Comparison of ENCODE assay signal across 27 cellular contexts in the genomic region with DNA sequence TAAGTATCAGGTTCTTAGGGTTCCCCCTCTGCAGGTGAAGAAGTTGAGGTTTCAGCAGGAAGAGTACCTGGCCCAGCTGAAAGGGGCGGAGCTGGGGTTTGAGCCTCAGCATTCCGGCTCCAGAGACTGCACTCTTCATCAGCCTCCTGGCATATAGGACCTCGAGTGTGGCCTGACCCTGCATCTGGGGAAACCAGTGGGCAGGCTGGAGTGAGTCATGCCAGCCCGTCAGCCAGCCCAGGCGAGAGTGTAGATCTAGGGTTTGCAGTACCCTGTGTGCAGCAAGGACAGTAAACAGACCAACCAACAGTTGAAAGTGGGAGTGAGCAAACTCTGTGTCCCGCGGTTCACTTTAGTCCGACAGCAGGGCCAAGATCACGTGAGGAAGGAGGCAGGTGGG. TPM values are rescaled to one million over a fixed set of nuclear protein-coding genes. Genes with fewer than 3 reads are reported as not detected.
DNase-seq lines count a peak whose midpoint lies in the region; ATAC-seq, FAIRE-seq and TF ChIP-seq lines count a peak whose summit lies in the region.
"Had no signal": no experiment of that assay in that cellular context is flagged by ENCODE, and none has a peak within 500 bp of the region (broad histone marks: within the 10 kb centered on the region; RNA-seq: fewer than 3 reads in every experiment).

No MANE protein-coding gene starts in this region.

- no peak for TF ChIP-seq POLR2A in breast epithelium (IDR thresholded peaks at IDR 0.05)
- TF ChIP-seq POLR2A in vagina (IDR thresholded peaks at IDR 0.05) = no peak

- peaks cover 70% of the 10 kb centered on the region for H3K36me3 Mint-ChIP-seq in MCF 10A (ENCODE audit: insufficient read depth, unreplicated experiment)
- H3K36me3 Mint-ChIP-seq in activated naive CD4-positive, alpha-beta T cell treated with anti-CD3 and anti-CD28 coated beads, Interleukin-2, amount 50 U/mL, for 72 hours = peaks cover 11 to 17% of the 10 kb centered on the region in 2 donors
- H3K36me3 Mint-ChIP-seq: CD4-positive, CD25-positive, alpha-beta regulatory T cell had no signal

- POLR2A ChIA-PET in MCF 10A (lab: Yijun Ruan, JAX) = interaction anchor here (1.0 to 5.3 kb wide), 10 partner anchors 11 to 72 kb away, joined by 3 to 89 read pairs (median 12); partner anchors contain the start of genes CAP1 and MFSD2A

- H3K27me3 ChIP-seq in breast epithelium = no peaks in the 10 kb centered on the region
- H3K27me3 ChIP-seq in bronchial epithelial cell (ENCODE audit: control insufficient read depth, insufficient read depth, low read length) = no peaks in the 10 kb centered on the region
- no peaks in the 10 kb centered on the region for H3K27me3 ChIP-seq in lower lobe of right lung (ENCODE audit: low read depth)
- no peaks in the 10 kb centered on the region for H3K27me3 ChIP-seq in vagina
- H3K27me3 ChIP-seq: heart left ventricle, stomach, tibial nerve had no signal

- no peak overlapping the region for H3K27ac ChIP-seq in breast epithelium
- no peak overlapping the region for H3K27ac ChIP-seq in lower lobe of right lung
- H3K27ac ChIP-seq in vagina = peak overlapping the region; percentile 7
- H3K27ac ChIP-seq: heart left ventricle, stomach, tibial nerve, WERI-Rb-1 had no signal

- peaks cover 51% of the 10 kb centered on the region for H3K4me1 Mint-ChIP-seq in MCF 10A (ENCODE audit: insufficient read depth, unreplicated experiment)
- H3K4me1 Mint-ChIP-seq: nephron had no signal

- H3K4me3 Mint-ChIP-seq in MCF 10A (ENCODE audit: unreplicated experiment) = no peak overlapping the region
- H3K4me3 Mint-ChIP-seq: activated CD4-positive, alpha-beta T cell treated with anti-CD3 and anti-CD28 coated beads, Interleukin-2, amount 10 ng/mL, durations not matched to agents 7 days and 5 days; CD4-positive, CD25-positive, alpha-beta regulatory T cell; dendritic cell treated with granulocyte-macrophage colony-stimulating factor and Interleukin-4, amounts not matched to agents 40 ng/mL and 50 ng/mL, for 4 days; nephron; T-helper 2 cell treated with Interferon-gamma antibody and Interleukin-4, amounts not matched to agents 5 μg/mL and 100 μg/mL, for 36 hours had no signal

- ATAC-seq in lower lobe of right lung (peak; percentile 40 to 48), left cardiac atrium (no peak)
- no peak for ATAC-seq in activated naive CD4-positive, alpha-beta T cell treated with anti-CD3 and anti-CD28 coated beads, Interleukin-2, amount 50 U/mL, for 72 hours
- ATAC-seq: heart left ventricle, sciatic nerve had no signal

- H3K27me3 Mint-ChIP-seq in MCF 10A (ENCODE audit: insufficient read depth, unreplicated experiment) = no peaks in the 10 kb centered on the region
- H3K27me3 Mint-ChIP-seq: activated CD4-positive, alpha-beta T cell treated with anti-CD3 and anti-CD28 coated beads, Interleukin-2, amount 10 ng/mL, durations not matched to agents 7 days and 5 days; CD4-positive, CD25-positive, alpha-beta regulatory T cell; dendritic cell treated with granulocyte-macrophage colony-stimulating factor and Interleukin-4, amounts not matched to agents 40 ng/mL and 50 ng/mL, for 4 days had no signal

- H3K4me3 ChIP-seq in breast epithelium = no peak overlapping the region
- H3K4me3 ChIP-seq in bronchial epithelial cell (ENCODE audit: low read depth, low read length) = no peak overlapping the region
- no peak overlapping the region for H3K4me3 ChIP-seq in lower lobe of right lung
- H3K4me3 ChIP-seq in vagina = no peak overlapping the region
- H3K4me3 ChIP-seq: heart left ventricle, stomach, tibial nerve had no signal

- FAIRE-seq in bronchial epithelial cell (lab: Jason Lieb, UNC) = no peak
- FAIRE-seq: endometrium had no signal

- BruUV-seq in MCF 10A (replicated peaks; lab: Mats Ljungman, UMichigan) = no TSS peak

- CTCF ChIA-PET in MCF 10A (lab: Yijun Ruan, JAX) = interaction anchor here (0.6 to 12.2 kb wide), 8 partner anchors 9 to 152 kb away, joined by 3 to 373 read pairs (median 4); no protein-coding TSS in a partner anchor

- no peaks in the 10 kb centered on the region for H3K4me1 ChIP-seq in breast epithelium
- peaks cover 35% of the 10 kb centered on the region for H3K4me1 ChIP-seq in lower lobe of right lung
- peaks cover 7% of the 10 kb centered on the region for H3K4me1 ChIP-seq in vagina

- DNase-seq in MCF 10A (ENCODE audit: unreplicated experiment) (peak; percentile 78), breast epithelium (ENCODE audit: low spot score in 2 of 2) (no peak), bronchial epithelial cell (ENCODE audit: low read depth) (peak; percentile 79), lower lobe of right lung (peak; percentile 58), vagina (ENCODE audit: extremely low spot score in 2 of 2) (no peak), left cardiac atrium (no peak), activated gamma-delta T cell (lab: John Stamatoyannopoulos, UW) (no peak)
- no peak for DNase-seq in activated naive CD4-positive, alpha-beta T cell treated with anti-CD3 and anti-CD28 coated beads, Interleukin-2, amount 50 U/mL, for 72 hours (ENCODE audit: low spot score in 2 of 2)
- DNase-seq: 8988T; activated CD4-positive, alpha-beta T cell treated with anti-CD3 and anti-CD28 coated beads, Interleukin-2, amount 10 ng/mL, durations not matched to agents 7 days and 5 days; activated naive CD4-positive, alpha-beta T cell treated with Interleukin-2 at 50 U/mL for 16 hours; activated T-cell treated with anti-CD3 and anti-CD28 coated beads, Interleukin-2, amount 50 U/mL, for 48 hours; amygdala; caudate nucleus; CD4-positive, CD25-positive, alpha-beta regulatory T cell; heart left ventricle; NCI-H1694 treated with DMSO at 0.1 percent for 48 hours; NCI-H526 treated with DMSO at 0.1 percent for 48 hours; stimulated activated CD4-positive, alpha-beta T cell treated with anti-CD3 and anti-CD28 coated beads, Interleukin-15, amount 100 ng/mL, for 24 hours; stomach; WERI-Rb-1 had no signal

- intact Hi-C loops in MCF 10A (cut with micrococcal nuclease) (no loop called here), breast epithelium (cut with DNase I; ENCODE audit: low total_unique reads) (no loop called here), lower lobe of right lung (cut with DNase I) (no loop called here), vagina (cut with DNase I) (loop anchor here (5.0 kb wide), 1 partner anchor 52 kb away; no protein-coding TSS in a partner anchor), left cardiac atrium (cut with DNase I) (no loop called here)

- H3K36me3 ChIP-seq in breast epithelium (no peaks in the 10 kb centered on the region), bronchial epithelial cell (ENCODE audit: control insufficient read depth, insufficient read depth, low read length) (peaks cover 28% of the 10 kb centered on the region), lower lobe of right lung (peaks cover 37% of the 10 kb centered on the region), vagina (peaks cover 0 to 25% of the 10 kb centered on the region in 2 donors)
- H3K36me3 ChIP-seq: heart left ventricle, WERI-Rb-1 had no signal

- H3K9me3 Mint-ChIP-seq in MCF 10A (ENCODE audit: unreplicated experiment) = no peaks in the 10 kb centered on the region
- H3K9me3 Mint-ChIP-seq in activated naive CD4-positive, alpha-beta T cell treated with anti-CD3 and anti-CD28 coated beads, Interleukin-2, amount 50 U/mL, for 72 hours = no peaks in the 10 kb centered on the region
- H3K9me3 Mint-ChIP-seq: activated CD4-positive, alpha-beta T cell treated with anti-CD3 and anti-CD28 coated beads, Interleukin-2, amount 10 ng/mL, durations not matched to agents 7 days and 5 days; CD4-positive, CD25-positive, alpha-beta regulatory T cell; dendritic cell treated with granulocyte-macrophage colony-stimulating factor and Interleukin-4, amounts not matched to agents 40 ng/mL and 50 ng/mL, for 4 days; nephron; T-helper 2 cell treated with Interferon-gamma antibody and Interleukin-4, amounts not matched to agents 5 μg/mL and 100 μg/mL, for 36 hours had no signal

- TF ChIP-seq CTCF in MCF 10A (IDR thresholded peaks at IDR 0.05; ENCODE audit: unreplicated experiment) = no peak
- TF ChIP-seq CTCF in breast epithelium (IDR thresholded peaks at IDR 0.05) = no peak
- no peak for TF ChIP-seq CTCF in bronchial epithelial cell (IDR thresholded peaks at IDR 0.05; ENCODE audit: insufficient read depth, low read length, severe bottlenecking)
- no peak for TF ChIP-seq CTCF in lower lobe of right lung (IDR thresholded peaks at IDR 0.05)
- TF ChIP-seq CTCF in vagina (IDR thresholded peaks at IDR 0.05) = no peak

- H3K27ac Mint-ChIP-seq in MCF 10A (ENCODE audit: low read depth, unreplicated experiment) = peak overlapping the region; percentile 21
- no peak overlapping the region for H3K27ac Mint-ChIP-seq in activated naive CD4-positive, alpha-beta T cell treated with anti-CD3 and anti-CD28 coated beads, Interleukin-2, amount 50 U/mL, for 72 hours
- H3K27ac Mint-ChIP-seq: activated CD4-positive, alpha-beta T cell treated with anti-CD3 and anti-CD28 coated beads, Interleukin-2, amount 10 ng/mL, durations not matched to agents 7 days and 5 days; CD4-positive, CD25-positive, alpha-beta regulatory T cell; dendritic cell treated with granulocyte-macrophage colony-stimulating factor and Interleukin-4, amounts not matched to agents 40 ng/mL and 50 ng/mL, for 4 days; nephron; T-helper 2 cell treated with Interferon-gamma antibody and Interleukin-4, amounts not matched to agents 5 μg/mL and 100 μg/mL, for 36 hours had no signal

- H3K9me3 ChIP-seq in breast epithelium (no peaks in the 10 kb centered on the region), lower lobe of right lung (no peaks in the 10 kb centered on the region), vagina (no peaks in the 10 kb centered on the region)
- H3K9me3 ChIP-seq: heart left ventricle, stomach, tibial nerve had no signal

RNA-seq across cellular contexts. Expression of gene MFSD2A, which starts 14.1 kb away (rescaled TPM):
- total RNA-seq in MCF 10A (2022) (49.1 and 52.9 TPM in 2 replicates), breast epithelium (10 to 100 TPM in 1 of 3 donors, 1 to 10 TPM in 2; 3.0 to 61.5 (median 7.9) TPM), bronchial epithelial cell (8.8 and 11.1 TPM in 2 replicates), lower lobe of right lung (110 TPM), vagina (56.0 TPM), left cardiac atrium (1 to 10 TPM; 3.7 to 3.8 TPM)
- 1 to 10 TPM; 2.6 to 7.1 TPM for total RNA-seq in activated naive CD4-positive, alpha-beta T cell treated with anti-CD3 and anti-CD28 coated beads, Interleukin-2, amount 50 U/mL, for 72 hours

Comparison
In these comparisons a context has a peak if more than half of its experiments do, and no peak if none do; other contexts are left out.
1. DNase-seq: peak in MCF 10A (single experiment), bronchial epithelial cell (single experiment) and lower lobe of right lung (single experiment); none in breast epithelium (0 of 2), vagina (0 of 2), activated naive CD4-positive, alpha-beta T cell treated with anti-CD3 and anti-CD28 coated beads, Interleukin-2, amount 50 U/mL, for 72 hours (0 of 2), left cardiac atrium (single experiment) and activated gamma-delta T cell (single experiment).
2. ATAC-seq: peak in lower lobe of right lung (2 of 2); none in activated naive CD4-positive, alpha-beta T cell treated with anti-CD3 and anti-CD28 coated beads, Interleukin-2, amount 50 U/mL, for 72 hours (0 of 2) and left cardiac atrium (0 of 2).